Comparison of ENCODE assay signal across 1 cellular context in genomic region chr16:57628008-57628781, GRCh38.
TF ChIP-seq lines count a peak whose summit lies in the region.

ADGRG1 (plus strand) TSS chr16:57628630; CDS start chr16:57650288, 21,658 bp downstream.

TF ChIP-seq in K562, 482 proteins besides CTCF, POLR2A, EP300 and RAD21 (continued from another document and continues in another):
- TF ChIP-seq RERE (CRISPR knock-in tag; IDR thresholded peaks at IDR 0.05; ENCODE audit: borderline replicate concordance) (no peak), SMARCE1 (IDR thresholded peaks at IDR 0.05) (0 out of 2 replicates have a peak, but pooled peaks have one; percentile 40), ZFP1 (CRISPR knock-in tag; IDR thresholded peaks at IDR 0.05) (no peak), MNT (conservative IDR thresholded peaks at IDR 0.05) (no peak), DMBX1 (CRISPR knock-in tag; IDR thresholded peaks at IDR 0.05; ENCODE audit: borderline replicate concordance) (no peak), JUN (IDR thresholded peaks at IDR 0.05; ENCODE audit: borderline replicate concordance, low read depth, low read length) (peak; percentile 62; the same call in 1 of the 2 replicates), JUN (CRISPR knock-in tag; IDR thresholded peaks at IDR 0.05; ENCODE audit: borderline replicate concordance) (no peak), MTA3 (IDR thresholded peaks at IDR 0.05; ENCODE audit: borderline replicate concordance) (peak; percentile 36; the same call in 1 of the 2 replicates), CTBP1 (IDR thresholded peaks at IDR 0.05; ENCODE audit: borderline replicate concordance) (peak; percentile 94), MED1 (CRISPR knock-in tag; IDR thresholded peaks at IDR 0.05; ENCODE audit: borderline replicate concordance) (no peak), CREM (IDR thresholded peaks at IDR 0.05; ENCODE audit: low read depth) (peak; percentile 66), SMARCC2 (IDR thresholded peaks at IDR 0.05; ENCODE audit: low read depth) (no peak), NRF1 (conservative IDR thresholded peaks at IDR 0.05 in 1 of 2, IDR thresholded peaks at IDR 0.05 in 1 of 2) (peak in 1 of 2 experiments; percentile 52; a peak in 2 of 4 replicates), CBFB (CRISPR knock-in tag; IDR thresholded peaks at IDR 0.05) (peak; percentile 63; the same call in 1 of the 2 replicates), KDM4B (IDR thresholded peaks at IDR 0.05; ENCODE audit: borderline replicate concordance in 2 of 2, low read depth in 1 of 2) (no peak), KHSRP (IDR thresholded peaks at IDR 0.05) (no peak), RCOR1 (IDR thresholded peaks at IDR 0.05; ENCODE audit: borderline replicate concordance in 1 of 2, low read depth in 2 of 2, low read length in 2 of 2) (peak in 1 of 2 experiments; percentile 84; a peak in 2 of 4 replicates), MXI1 (IDR thresholded peaks at IDR 0.05; ENCODE audit: low read depth, low read length) (no peak), SOX6 (IDR thresholded peaks at IDR 0.05) (0 out of 2 replicates have a peak, but pooled peaks have one; percentile 9), MAZ (CRISPR knock-in tag; conservative IDR thresholded peaks at IDR 0.05 in 1 of 2, IDR thresholded peaks at IDR 0.05 in 1 of 2) (peak; percentile 60 to 71), DACH1 (IDR thresholded peaks at IDR 0.05; ENCODE audit: partially characterized antibody) (peak; percentile 64), ZNF316 (IDR thresholded peaks at IDR 0.05) (peak; percentile 52), ETV5 (CRISPR knock-in tag; IDR thresholded peaks at IDR 0.05; ENCODE audit: low read depth) (peak; percentile 53; the same call in 1 of the 2 replicates), MAFK (IDR thresholded peaks at IDR 0.05; ENCODE audit: low read length) (peak; percentile 26; the same call in 1 of the 2 replicates), ZNF212 (CRISPR knock-in tag; IDR thresholded peaks at IDR 0.05) (no peak), TFE3 (CRISPR knock-in tag; IDR thresholded peaks at IDR 0.05) (no peak), MAX (CRISPR knock-in tag; IDR thresholded peaks at IDR 0.05) (peak; percentile 53; the same call in 1 of the 2 replicates), ZBTB33 (CRISPR knock-in tag; IDR thresholded peaks at IDR 0.05) (no peak), TARDBP (IDR thresholded peaks at IDR 0.05) (0 out of 2 replicates have a peak, but pooled peaks have one; percentile 30), ATF7 (IDR thresholded peaks at IDR 0.05) (peak; percentile 83), NONO (IDR thresholded peaks at IDR 0.05; ENCODE audit: low read depth in 2 of 2, low read length in 1 of 2) (0 out of 4 replicates have a peak, but pooled peaks of 1 of the 2 experiments have one; percentile 9), RBBP5 (IDR thresholded peaks at IDR 0.05; ENCODE audit: borderline replicate concordance, insufficient read depth, low read length, poor library complexity, severe bottlenecking) (peak; percentile 33), ATF3 (IDR thresholded peaks at IDR 0.05) (peak; percentile 90), ATF3 (CRISPR knock-in tag; conservative IDR thresholded peaks at IDR 0.05) (no peak), CREB3L1 (IDR thresholded peaks at IDR 0.05; ENCODE audit: borderline replicate concordance, low read depth) (0 out of 2 replicates have a peak, but pooled peaks have one; percentile 28), ZBTB7A (IDR thresholded peaks at IDR 0.05; ENCODE audit: borderline replicate concordance, control insufficient read depth, low read depth, low read length) (0 out of 2 replicates have a peak, but pooled peaks have one; percentile 35), CBFA2T3 (IDR thresholded peaks at IDR 0.05) (peak; percentile 19; the same call in 1 of the 2 replicates), ATF1 (CRISPR knock-in tag; IDR thresholded peaks at IDR 0.05) (no peak), ATF1 (tag; IDR thresholded peaks at IDR 0.05) (peak; percentile 59; the same call in 1 of the 2 replicates), POLR2G (IDR thresholded peaks at IDR 0.05; ENCODE audit: low read depth, low read length) (peak; percentile 33; the same call in 1 of the 2 replicates), E4F1 (CRISPR knock-in tag; IDR thresholded peaks at IDR 0.05; ENCODE audit: borderline replicate concordance) (no peak), PRDM10 (IDR thresholded peaks at IDR 0.05; ENCODE audit: partially characterized antibody) (peak; percentile 58)
